In the genomic region with DNA sequence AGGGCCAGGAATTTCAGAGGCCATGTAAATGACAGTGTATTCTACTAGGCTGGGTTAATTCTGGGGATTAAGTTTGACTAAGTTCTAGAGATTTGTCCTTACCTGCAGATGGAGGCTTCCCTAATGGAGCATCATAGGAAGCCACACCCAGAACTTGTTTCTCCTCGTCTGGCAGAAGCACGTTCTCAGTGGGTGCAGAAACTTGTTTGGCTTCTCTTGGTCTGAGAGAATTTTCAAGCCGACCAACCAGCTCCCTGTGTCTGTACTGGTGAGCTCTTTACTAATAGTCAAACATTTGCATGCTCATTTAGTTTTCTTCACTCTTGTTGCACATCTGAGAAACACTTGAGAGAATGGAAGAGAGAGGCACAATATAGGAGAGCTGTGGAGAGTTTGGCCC, we compare ENCODE assay signal across 8 cellular contexts. TPM values are rescaled to one million over a fixed set of nuclear protein-coding genes. Genes with fewer than 3 reads are reported as not detected.
A peak's percentile ranks its signal among the peaks of the same experiment; 100 is the strongest.
DNase-seq lines count a peak whose midpoint lies in the region; ATAC-seq, FAIRE-seq and TF ChIP-seq lines count a peak whose summit lies in the region.

No MANE protein-coding gene starts in this region.

- 57 to 72% methylated on average over 3 of the region's 3 CpGs for WGBS in sigmoid colon, 2 donors
- WGBS in prostate gland: 45% methylated on average over 3 of the region's 3 CpGs

- H3K9me3 ChIP-seq in sigmoid colon: no peaks in the 10 kb centered on the region
- no peaks in the 10 kb centered on the region for H3K9me3 ChIP-seq in prostate gland

- H3K27me3 ChIP-seq in bronchial epithelial cell (ENCODE audit: control insufficient read depth, insufficient read depth, low read length) (no peaks in the 10 kb centered on the region), sigmoid colon (no peaks in the 10 kb centered on the region), prostate gland (replicated peaks; ENCODE audit: insufficient read depth) (no peaks in the 10 kb centered on the region)

- no peak for TF ChIP-seq EP300 in sigmoid colon (IDR thresholded peaks at IDR 0.05)

- FAIRE-seq in bronchial epithelial cell (lab: Jason Lieb, UNC): peak; percentile 95

- H3K4me3 ChIP-seq in bronchial epithelial cell (ENCODE audit: low read depth, low read length) (no peak overlapping the region), sigmoid colon (no peak overlapping the region), prostate gland (no peak overlapping the region)

- TF ChIP-seq POLR2A in sigmoid colon (IDR thresholded peaks at IDR 0.05): no peak
- no peak for TF ChIP-seq POLR2A in prostate gland (IDR thresholded peaks at IDR 0.05)

- H3K4me1 ChIP-seq in sigmoid colon (peaks cover 0 to 22% (median 11%) of the 10 kb centered on the region in 4 donors), prostate gland (replicated peaks) (peaks cover 3% of the 10 kb centered on the region)

- H3K27ac ChIP-seq in sigmoid colon (peak overlapping the region; percentile 90 to 94 (median 93)), prostate gland (peak overlapping the region in 1 of 2 donors; percentile 95)

- intact Hi-C loops in sigmoid colon (cut with DNase I): loop anchor here (2.0 to 10.0 kb wide), 2 partner anchors 21 to 861 kb away; a partner anchor contains a TSS
- intact Hi-C loops in prostate gland (cut with DNase I): no loop called here

- TF ChIP-seq CTCF in bronchial epithelial cell (IDR thresholded peaks at IDR 0.05; ENCODE audit: insufficient read depth, low read length, severe bottlenecking): no peak
- no peak for TF ChIP-seq CTCF in sigmoid colon (IDR thresholded peaks at IDR 0.05)
- TF ChIP-seq CTCF in prostate gland (IDR thresholded peaks at IDR 0.05): no peak

- ATAC-seq in GM19035 (IDR thresholded peaks at IDR 0.05; ENCODE audit: unreplicated experiment): peak; percentile 32
- peak; percentile 22 for ATAC-seq in HG03280 (IDR thresholded peaks at IDR 0.05; ENCODE audit: unreplicated experiment)
- no peak for ATAC-seq in HG03571 (IDR thresholded peaks at IDR 0.05; ENCODE audit: unreplicated experiment)

- DNase-seq in bronchial epithelial cell (ENCODE audit: low read depth) (peak; percentile 95), sigmoid colon (no peak), NCI-H345 (lab: John Stamatoyannopoulos, UW) (no peak), prostate gland (ENCODE audit: low spot score) (no peak)
- no peak for DNase-seq in activated effector memory CD4-positive, alpha-beta T cell treated with Interleukin-2 at 50 U/mL for 16 hours

- H3K36me3 ChIP-seq in bronchial epithelial cell (ENCODE audit: control insufficient read depth, insufficient read depth, low read length): no peaks in the 10 kb centered on the region
- H3K36me3 ChIP-seq in sigmoid colon: no peaks in the 10 kb centered on the region
- no peaks in the 10 kb centered on the region for H3K36me3 ChIP-seq in prostate gland

RNA-seq across cellular contexts. Expression of a gene that starts 0.9 kb away (rescaled TPM):
- total RNA-seq in bronchial epithelial cell (20.0 and 25.5 TPM in 2 replicates), sigmoid colon (10 to 100 TPM; 16.8 to 21.0 (median 18.7) TPM), prostate gland (10 to 100 TPM; 10.9 to 17.0 TPM)
- polyA plus RNA-seq in sigmoid colon: 1 to 10 TPM in 2 of 3 donors, under 1 TPM in 1; 0.60 to 4.5 (median 1.2) TPM

RNA-seq across cellular contexts. Expression of a gene that starts 20.7 kb away (rescaled TPM):
- total RNA-seq in bronchial epithelial cell: 29.2 and 33.4 TPM in 2 replicates
- total RNA-seq in sigmoid colon: 10 to 100 TPM; 10.8 to 21.4 (median 17.5) TPM
- 10 to 100 TPM; 21.9 to 41.4 (median 35.4) TPM for polyA plus RNA-seq in sigmoid colon
- total RNA-seq in prostate gland: 10 to 100 TPM; 11.9 to 12.2 TPM
